In genomic region chr10:24723788-24724380, GRCh38 we compare ENCODE assay signal across 8 cellular contexts. TPM values are rescaled to one million over a fixed set of nuclear protein-coding genes. Genes with fewer than 3 reads are reported as not detected.
DNase-seq lines count a peak whose midpoint lies in the region; ATAC-seq, FAIRE-seq and TF ChIP-seq lines count a peak whose summit lies in the region.

Gene ARHGAP21, minus strand, starts transcription at chr10:24723887. Its CDS starts 1,988 bp downstream, at chr10:24721899.

- 0 out of 2 replicates have a peak, but pooled peaks cover 6% of the 10 kb centered on the region for H3K36me3 ChIP-seq in PC-3 (ENCODE audit: low read depth, low read length)
- H3K36me3 ChIP-seq in neural progenitor cell = no peaks in the 10 kb centered on the region

- peaks cover 24% of the 10 kb centered on the region for H3K4me1 Mint-ChIP-seq in neural progenitor cell
- H3K4me1 Mint-ChIP-seq in type B pancreatic cell (ENCODE audit: unreplicated experiment) = peaks cover 18% of the 10 kb centered on the region

- H4K20me1 ChIP-seq in PC-3 (ENCODE audit: low read length) (peaks cover 23% of the 10 kb centered on the region), neural progenitor cell (ENCODE audit: low read depth) (peaks cover 35% of the 10 kb centered on the region)

- H3K4me2 ChIP-seq in PC-3 (ENCODE audit: low read length) = peak within 1 kb of the TSS; percentile 97
- peak within 1 kb of the TSS; percentile 95 for H3K4me2 ChIP-seq in neural progenitor cell

- H3K27ac Mint-ChIP-seq in neural progenitor cell (peak within 1 kb of the TSS; percentile 95), type B pancreatic cell (peak within 1 kb of the TSS; percentile 97)

- DNase-seq in AG04449 (ENCODE audit: low read depth, low spot score) = no peak
- DNase-seq in PC-3 = peak; percentile 61
- DNase-seq in activated naive CD4-positive, alpha-beta T cell treated with anti-CD3 and anti-CD28 coated beads, Interleukin-2, amount 50 U/mL, for 16 hours = peak; percentile 43
- peak; percentile 52 to 68 for DNase-seq in frontal cortex (ENCODE audit: low spot score in 2 of 2)
- peak; percentile 73 for DNase-seq in neural progenitor cell (ENCODE audit: low spot score)
- peak; percentile 75 for DNase-seq in type B pancreatic cell (ENCODE audit: extremely low spot score, unreplicated experiment)

- H3K9ac ChIP-seq in PC-3 (ENCODE audit: low read length) = peak within 1 kb of the TSS; percentile 93
- H3K9ac ChIP-seq in neural progenitor cell = peak within 1 kb of the TSS; percentile 76

- H3K4me3 Mint-ChIP-seq in neural progenitor cell = peak within 1 kb of the TSS; percentile 96
- peak within 1 kb of the TSS; percentile 96 for H3K4me3 Mint-ChIP-seq in type B pancreatic cell

- H3K4me1 ChIP-seq in PC-3 (ENCODE audit: insufficient read depth, low read length) (peaks cover 11% of the 10 kb centered on the region), neural progenitor cell (peaks cover 27% of the 10 kb centered on the region)

- TF ChIP-seq POLR2A in GM18505 (IDR thresholded peaks at IDR 0.05; ENCODE audit: borderline replicate concordance, extremely low read depth, insufficient read depth, insufficient read length) = peak; percentile 52

- POLR2A ChIA-PET in AG04449 (lab: Yijun Ruan, JAX) = interaction anchor here (0.8 kb wide), 1 partner anchor 17 kb away, joined by 3 read pairs; no protein-coding TSS in a partner anchor
- POLR2A ChIA-PET in PC-3 (lab: Charles Lee; ENCODE audit: unreplicated experiment) = interaction anchor here (1.2 kb wide), 1 partner anchor 102 kb away, joined by 3 read pairs; no protein-coding TSS in a partner anchor

- H3K9me3 Mint-ChIP-seq in neural progenitor cell (no peaks in the 10 kb centered on the region), type B pancreatic cell (no peaks in the 10 kb centered on the region)

- H3K27me3 ChIP-seq in PC-3 (ENCODE audit: low read length) (no peaks in the 10 kb centered on the region), neural progenitor cell (peaks cover 7% of the 10 kb centered on the region)

- H3K36me3 Mint-ChIP-seq in neural progenitor cell (peaks cover 6% of the 10 kb centered on the region), type B pancreatic cell (no peaks in the 10 kb centered on the region)

- H3K27ac ChIP-seq in PC-3 (ENCODE audit: low read length) = peak within 1 kb of the TSS; percentile 72
- H3K27ac ChIP-seq in neural progenitor cell = peak within 1 kb of the TSS; percentile 60

- FAIRE-seq in frontal cortex (lab: Jason Lieb, UNC) = no peak

- H3K27me3 Mint-ChIP-seq in neural progenitor cell (ENCODE audit: insufficient read depth, low read depth) (no peaks in the 10 kb centered on the region), type B pancreatic cell (no peaks in the 10 kb centered on the region)

- H2AFZ ChIP-seq in PC-3 (ENCODE audit: low read length) (peak within 1 kb of the TSS; percentile 79), neural progenitor cell (replicated peaks) (peak within 1 kb of the TSS; percentile 93)

- CTCF ChIA-PET in AG04449 (lab: Yijun Ruan, JAX) = interaction anchor here (1.3 to 1.5 kb wide), 2 partner anchors 75 to 228 kb away, joined by 3 read pairs; no protein-coding TSS in a partner anchor
- CTCF ChIA-PET in PC-3 (lab: Charles Lee) = interaction anchor here (1.0 to 1.4 kb wide), 2 partner anchors 106 to 221 kb away, joined by 3 to 5 read pairs; no protein-coding TSS in a partner anchor

- TSS peak; percentile 24 for BruUV-seq in PC-3 (replicated peaks; lab: Mats Ljungman, UMichigan)

- ATAC-seq in GM18505 (IDR thresholded peaks at IDR 0.05; ENCODE audit: unreplicated experiment) = peak; percentile 30
- peak; percentile 31 for ATAC-seq in HG03159 (IDR thresholded peaks at IDR 0.05; ENCODE audit: unreplicated experiment)
- ATAC-seq in PC-3 = peak; percentile 25

- no peaks in the 10 kb centered on the region for H3K9me2 ChIP-seq in PC-3 (replicated peaks; ENCODE audit: low read length)

- TF ChIP-seq CTCF in AG04449 (IDR thresholded peaks at IDR 0.05; ENCODE audit: insufficient read depth, low read length, missing control alignments) = no peak
- no peak for TF ChIP-seq CTCF in PC-3 (conservative IDR thresholded peaks at IDR 0.05; ENCODE audit: low read depth, low read length)
- no peak for TF ChIP-seq CTCF in neural progenitor cell (IDR thresholded peaks at IDR 0.05)
- TF ChIP-seq CTCF in type B pancreatic cell (conservative IDR thresholded peaks at IDR 0.05) = peak; percentile 23

- no peaks in the 10 kb centered on the region for H3F3A ChIP-seq in PC-3 (ENCODE audit: low read length, unreplicated experiment)
- peaks cover 8% of the 10 kb centered on the region for H3F3A ChIP-seq in neural progenitor cell (ENCODE audit: low read depth)

- intact Hi-C loops in PC-3 (cut with micrococcal nuclease) = loop anchor here (1.0 to 5.0 kb wide), 6 partner anchors 81 to 238 kb away; no protein-coding TSS in a partner anchor

- H3K9me3 ChIP-seq in PC-3 (ENCODE audit: low read length) (no peaks in the 10 kb centered on the region), neural progenitor cell (ENCODE audit: low read depth) (no peaks in the 10 kb centered on the region)

- H3K79me2 ChIP-seq in PC-3 (ENCODE audit: low read length) (peaks cover 42% of the 10 kb centered on the region), neural progenitor cell (ENCODE audit: low read depth) (peaks cover 44% of the 10 kb centered on the region)

- H3K4me3 ChIP-seq in AG04449 (ENCODE audit: low read depth, low read length) (peak within 1 kb of the TSS; percentile 83), PC-3 (ENCODE audit: low read length) (peak within 1 kb of the TSS; percentile 94), neural progenitor cell (peak within 1 kb of the TSS; percentile 98)

RNA-seq across cellular contexts. Expression of gene ARHGAP21, which starts in this region (rescaled TPM):
- total RNA-seq in PC-3 (2014; rRNA removed) = 51.4 and 52.6 TPM in 2 replicates
- 228 TPM for total RNA-seq in frontal cortex
- total RNA-seq in neural progenitor cell (ENCODE audit: low replicate concordance) = 58.8 and 65.7 TPM in 2 replicates
- total RNA-seq in type B pancreatic cell (ENCODE audit: low replicate concordance) = 53.9 and 69.7 TPM in 2 replicates
